ENCODE assay signal across 22 cellular contexts in genomic region chrX:82666355-82666754, GRCh38.
DNase-seq lines count a peak whose midpoint lies in the region; ATAC-seq, FAIRE-seq and TF ChIP-seq lines count a peak whose summit lies in the region.
"Had no signal": no experiment of that assay in that cellular context is flagged by ENCODE, and none has a peak within 500 bp of the region (broad histone marks: within the 10 kb centered on the region; RNA-seq: fewer than 3 reads in every experiment).

No MANE protein-coding gene starts in this region.

- no peak for TF ChIP-seq RAD21 in A549 (conservative IDR thresholded peaks at IDR 0.05 in 1 of 2, IDR thresholded peaks at IDR 0.05 in 1 of 2)

- no peak overlapping the region for H3K4me2 ChIP-seq in A549
- H3K4me2 ChIP-seq: BLaER1 had no signal

- no peak overlapping the region for H3K27ac ChIP-seq in A549
- no peak overlapping the region for H3K27ac ChIP-seq in small intestine (ENCODE audit: low read depth in 1 of 2, low read length in 1 of 2)
- H3K27ac ChIP-seq: 22Rv1, BLaER1 had no signal

- H3K36me3 ChIP-seq in small intestine (ENCODE audit: control insufficient read depth in 2 of 2, insufficient read depth in 2 of 2, low read length in 2 of 2) = no peaks in the 10 kb centered on the region
- H3K36me3 ChIP-seq: BLaER1, HAP-1 had no signal

- H3K9me3 ChIP-seq in A549 (no peaks in the 10 kb centered on the region), small intestine (ENCODE audit: control insufficient read depth, low read depth) (no peaks in the 10 kb centered on the region)
- H3K9me3 ChIP-seq: Caco-2, HAP-1 had no signal

- WGBS in A549 (ENCODE audit: missing lambda C conversion rate) = 7% methylated on average over 3 of the region's 3 CpGs
- 35 to 59% (median 35%) methylated on average over 3 of the region's 3 CpGs for WGBS in small intestine, 3 donors

- TF ChIP-seq POLR2A in A549 (IDR thresholded peaks at IDR 0.05; ENCODE audit: low read length) (no peak), NB4 (IDR thresholded peaks at IDR 0.05; ENCODE audit: extremely low read depth, insufficient read length) (no peak)

- H3K27me3 ChIP-seq in small intestine (ENCODE audit: control insufficient read depth in 2 of 2, insufficient read depth in 2 of 2, low read length in 2 of 2) = no peaks in the 10 kb centered on the region

- TF ChIP-seq EP300 in A549 (IDR thresholded peaks at IDR 0.05) = no peak

- POLR2A ChIA-PET in A549 (lab: Yijun Ruan, JAX) = no interaction called here

- CTCF ChIA-PET in A549 (lab: Yijun Ruan, JAX) = no interaction called here

- DNase-seq in DMS 273 (lab: John Stamatoyannopoulos, UW; ENCODE audit: unreplicated experiment) (peak; percentile 17), DMS 273 treated with DMSO at 0.1 percent for 48 hours (lab: John Stamatoyannopoulos, UW) (no peak), A549 (ENCODE audit: low read depth in 1 of 2, low spot score in 1 of 2) (peak in 1 of 2 experiments; percentile 3), NB4 (ENCODE audit: low read depth) (peak; percentile 0), small intestine (no peak)
- DNase-seq: AML-193; Caco-2; CD8-positive, alpha-beta memory T cell; DMS79 treated with DMSO at 0.1 percent for 48 hours; EL; HFFc6 had no signal

- no peaks in the 10 kb centered on the region for H3K4me1 ChIP-seq in A549
- no peaks in the 10 kb centered on the region for H3K4me1 ChIP-seq in small intestine (ENCODE audit: control insufficient read depth in 2 of 2, insufficient read depth in 1 of 2, low read depth in 1 of 2, low read length in 1 of 2)
- H3K4me1 ChIP-seq: BLaER1, Caco-2, HAP-1 had no signal

- ATAC-seq in A549 (no peak), GM18858 (IDR thresholded peaks at IDR 0.05; ENCODE audit: unreplicated experiment) (no peak), HG03354 (IDR thresholded peaks at IDR 0.05; ENCODE audit: poor library complexity, severe bottlenecking, unreplicated experiment) (no peak)
- ATAC-seq: HepG2 had no signal

- H3K4me3 ChIP-seq in A549 (no peak overlapping the region), NB4 (ENCODE audit: low read depth, low read length) (no peak overlapping the region), small intestine (ENCODE audit: low read depth in 1 of 2, low read length in 2 of 2) (no peak overlapping the region)
- H3K4me3 ChIP-seq: BLaER1, HAP-1 had no signal

- TF ChIP-seq CTCF in A549 (IDR thresholded peaks at IDR 0.05) (no peak), NB4 (IDR thresholded peaks at IDR 0.05; ENCODE audit: low read depth, low read length) (no peak)

- FAIRE-seq in A549 (lab: Jason Lieb, UNC) (no peak), colon (lab: Jason Lieb, UNC) (peak; percentile 95), small intestine (lab: Jason Lieb, UNC) (no peak)
- FAIRE-seq: GM12892, GM19239, H1, HepG2, HTR-8/SVneo had no signal

TF ChIP-seq in A549, 52 proteins besides CTCF, POLR2A, EP300 and RAD21:
- TF ChIP-seq BHLHE40 (IDR thresholded peaks at IDR 0.05; ENCODE audit: low read depth, low read length) (no peak), ZFP36 (IDR thresholded peaks at IDR 0.05; ENCODE audit: borderline replicate concordance, partially characterized antibody) (peak; percentile 69)

Comparison
In these comparisons a context has a peak if more than half of its experiments do, and no peak if none do; other contexts are left out.
1. DNase-seq: peak in DMS 273 (single experiment) and NB4 (single experiment); none in DMS 273 treated with DMSO at 0.1 percent for 48 hours (single experiment) and small intestine (single experiment).